31 cellular contexts compared by ENCODE assay signal in the genomic region with DNA sequence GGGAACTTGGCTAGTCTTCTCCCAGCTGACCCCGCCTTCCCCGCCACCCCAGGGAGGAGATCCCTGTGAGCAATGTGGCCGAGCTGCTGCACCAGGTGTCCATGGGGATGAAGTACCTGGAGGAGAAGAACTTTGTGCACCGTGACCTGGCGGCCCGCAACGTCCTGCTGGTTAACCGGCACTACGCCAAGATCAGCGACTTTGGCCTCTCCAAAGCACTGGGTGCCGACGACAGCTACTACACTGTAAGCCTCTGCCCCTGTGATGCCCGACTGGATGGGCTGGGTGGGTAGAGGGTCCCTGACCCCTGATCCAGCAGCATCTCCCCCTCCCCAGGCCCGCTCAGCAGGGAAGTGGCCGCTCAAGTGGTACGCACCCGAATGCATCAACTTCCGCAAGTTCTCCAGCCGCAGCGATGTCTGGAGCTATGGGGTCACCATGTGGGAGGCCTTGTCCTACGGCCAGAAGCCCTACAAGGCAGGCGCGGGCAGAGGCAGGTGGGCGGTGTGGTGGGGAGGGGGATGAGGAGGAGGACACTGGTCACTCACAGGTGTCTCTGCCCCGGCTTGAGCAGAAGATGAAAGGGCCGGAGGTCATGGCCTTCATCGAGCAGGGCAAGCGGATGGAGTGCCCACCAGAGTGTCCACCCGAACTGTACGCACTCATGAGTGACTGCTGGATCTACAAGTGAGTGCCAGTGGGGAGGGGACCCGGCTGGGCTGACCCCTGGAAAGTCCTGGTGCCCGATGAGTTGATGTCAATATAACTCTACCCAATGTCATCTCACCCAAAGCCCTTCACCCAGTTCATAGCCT. TPM values are rescaled to one million over a fixed set of nuclear protein-coding genes. Genes with fewer than 3 reads are reported as not detected.
DNase-seq lines count a peak whose midpoint lies in the region; ATAC-seq and TF ChIP-seq lines count a peak whose summit lies in the region.
"Had no signal": no experiment of that assay in that cellular context is flagged by ENCODE, and none has a peak within 500 bp of the region (broad histone marks: within the 10 kb centered on the region; RNA-seq: fewer than 3 reads in every experiment).

No MANE protein-coding gene starts in this region.

- H3K27ac Mint-ChIP-seq in CD8-positive, alpha-beta T cell: peak overlapping the region; percentile 55
- peak overlapping the region in 4 of 6 donors; percentile 68 to 82 (median 78) for H3K27ac Mint-ChIP-seq in immature natural killer cell
- H3K27ac Mint-ChIP-seq in progenitor cell of endocrine pancreas: peak overlapping the region; percentile 56
- H3K27ac Mint-ChIP-seq: activated naive CD4-positive, alpha-beta T cell treated with anti-CD3 and anti-CD28 coated beads, Interleukin-2, amount 10 ng/mL, durations not matched to agents 7 days and 5 days had no signal

- intact Hi-C loops in CD8-positive, alpha-beta T cell (cut with DNase I, micrococcal nuclease): no loop called here

- no peak for TF ChIP-seq CTCF in CD8-positive, alpha-beta T cell (IDR thresholded peaks at IDR 0.05)
- no peak for TF ChIP-seq CTCF in progenitor cell of endocrine pancreas (IDR thresholded peaks at IDR 0.05; ENCODE audit: unreplicated experiment)

- CTCF ChIA-PET in CD8-positive, alpha-beta T cell (lab: Charles Lee): interaction anchor here (0.7 to 1.8 kb wide), 2 partner anchors 28 to 39 kb away, joined by 3 to 8 read pairs; no protein-coding TSS in a partner anchor

- no peak overlapping the region for H3K27ac ChIP-seq in CD8-positive, alpha-beta T cell (ENCODE audit: low read depth, low read length)
- H3K27ac ChIP-seq: A549, breast epithelium, gastroesophageal sphincter, hepatocyte, neutrophil, Peyer's patch, suprapubic skin, WERI-Rb-1 had no signal

- ATAC-seq in CD8-positive, alpha-beta T cell: no peak
- ATAC-seq: A549; gastroesophageal sphincter; stimulated activated effector memory CD8-positive, alpha-beta T cell treated with anti-CD3 and anti-CD28 coated beads, Interleukin-12 subunit alpha, Interleukin-12 subunit beta, amount 100 ng/mL, for 72 hours had no signal

- H3K9me3 Mint-ChIP-seq in CD8-positive, alpha-beta T cell: no peaks in the 10 kb centered on the region
- H3K9me3 Mint-ChIP-seq in immature natural killer cell (no peaks in the 10 kb centered on the region), progenitor cell of endocrine pancreas (ENCODE audit: low read depth) (peaks cover 7% of the 10 kb centered on the region)
- H3K9me3 Mint-ChIP-seq: activated naive CD4-positive, alpha-beta T cell treated with anti-CD3 and anti-CD28 coated beads, Interleukin-2, amount 10 ng/mL, durations not matched to agents 7 days and 5 days; stimulated activated effector memory CD8-positive, alpha-beta T cell treated with anti-CD3 and anti-CD28 coated beads, Interleukin-12 subunit alpha, Interleukin-12 subunit beta, amount 100 ng/mL, for 72 hours had no signal

- H3K4me3 Mint-ChIP-seq in CD8-positive, alpha-beta T cell: no peak overlapping the region
- H3K4me3 Mint-ChIP-seq in immature natural killer cell: no peak overlapping the region
- H3K4me3 Mint-ChIP-seq in progenitor cell of endocrine pancreas (ENCODE audit: low read depth): no peak overlapping the region
- H3K4me3 Mint-ChIP-seq: activated naive CD4-positive, alpha-beta T cell treated with anti-CD3 and anti-CD28 coated beads, Interleukin-2, amount 10 ng/mL, durations not matched to agents 7 days and 5 days; stimulated activated effector memory CD8-positive, alpha-beta T cell treated with anti-CD3 and anti-CD28 coated beads, Interleukin-12 subunit alpha, Interleukin-12 subunit beta, amount 100 ng/mL, for 72 hours had no signal

- H3K27me3 ChIP-seq in CD8-positive, alpha-beta T cell (ENCODE audit: insufficient read depth, low read length): no peaks in the 10 kb centered on the region
- H3K27me3 ChIP-seq: gastroesophageal sphincter, hepatocyte, neutrophil, Peyer's patch, suprapubic skin had no signal

- peak; percentile 52 for DNase-seq in activated CD8-positive, alpha-beta memory T cell treated with anti-CD3 and anti-CD28 coated beads, Interleukin-2, amount 50 U/mL, for 48 hours
- no peak for DNase-seq in activated CD8-positive, alpha-beta memory T cell treated with anti-CD3 and anti-CD28 coated beads, Interleukin-2, amount 50 U/mL, for 4 hours
- DNase-seq in CD8-positive, alpha-beta T cell: no peak
- no peak for DNase-seq in immature natural killer cell
- DNase-seq in progenitor cell of endocrine pancreas (ENCODE audit: low spot score, unreplicated experiment): no peak
- DNase-seq in occipital lobe (lab: John Stamatoyannopoulos, UW): no peak
- DNase-seq in RKO (ENCODE audit: low spot score): no peak
- DNase-seq in activated CD4-positive, alpha-beta T cell treated with anti-CD3 and anti-CD28 coated beads for 4 hours: no peak
- DNase-seq: activated CD4-positive, alpha-beta T cell treated with anti-CD3 and anti-CD28 coated beads for 48 hours; activated naive CD4-positive, alpha-beta T cell treated with anti-CD3 and anti-CD28 coated beads, Interleukin-2, amount 10 ng/mL, durations not matched to agents 7 days and 5 days; amygdala; effector CD4-positive, alpha-beta T cell; EL; IMR-90; mesenchymal stem cell; MV-4-11; NCI-H146; NCI-H446 treated with DMSO at 0.1 percent for 48 hours; NCI-H82; stimulated activated CD4-positive, alpha-beta T cell treated with anti-CD3 and anti-CD28 coated beads, Interleukin-15, amount 100 ng/mL, for 24 hours; SW 1271; WERI-Rb-1 had no signal

- H3K27me3 Mint-ChIP-seq in CD8-positive, alpha-beta T cell (ENCODE audit: low read depth): no peaks in the 10 kb centered on the region
- H3K27me3 Mint-ChIP-seq in immature natural killer cell (ENCODE audit: low read depth in 3 of 3): peaks cover 8 to 30% (median 23%) of the 10 kb centered on the region in 3 donors
- no peaks in the 10 kb centered on the region for H3K27me3 Mint-ChIP-seq in progenitor cell of endocrine pancreas
- H3K27me3 Mint-ChIP-seq: activated naive CD4-positive, alpha-beta T cell treated with anti-CD3 and anti-CD28 coated beads, Interleukin-2, amount 10 ng/mL, durations not matched to agents 7 days and 5 days had no signal

- H3K4me1 Mint-ChIP-seq in CD8-positive, alpha-beta T cell (ENCODE audit: low read depth): peaks cover 39% of the 10 kb centered on the region
- peaks cover 59 to 64% of the 10 kb centered on the region in 2 donors for H3K4me1 Mint-ChIP-seq in immature natural killer cell
- peaks cover 7% of the 10 kb centered on the region for H3K4me1 Mint-ChIP-seq in progenitor cell of endocrine pancreas (ENCODE audit: low read depth)

- peaks cover 56% of the 10 kb centered on the region for H3K36me3 ChIP-seq in CD8-positive, alpha-beta T cell (ENCODE audit: insufficient read depth, low read length)
- H3K36me3 ChIP-seq: breast epithelium, gastroesophageal sphincter, neutrophil, Peyer's patch, suprapubic skin, WERI-Rb-1 had no signal

- POLR2A ChIA-PET in CD8-positive, alpha-beta T cell (lab: Charles Lee): interaction anchor here (0.6 to 1.7 kb wide), 2 partner anchors 19 to 24 kb away, joined by 3 to 4 read pairs; partner anchors contain the start of gene ZAP70

- no peak overlapping the region for H3K4me3 ChIP-seq in CD8-positive, alpha-beta T cell (ENCODE audit: low read depth, low read length)
- H3K4me3 ChIP-seq: A549, breast epithelium, gastroesophageal sphincter, hepatocyte, Peyer's patch, suprapubic skin had no signal

- H3K36me3 Mint-ChIP-seq in CD8-positive, alpha-beta T cell: peaks cover 83% of the 10 kb centered on the region
- H3K36me3 Mint-ChIP-seq in immature natural killer cell (peaks cover 30 to 50% (median 43%) of the 10 kb centered on the region in 3 donors), progenitor cell of endocrine pancreas (ENCODE audit: insufficient read depth) (peaks cover 4% of the 10 kb centered on the region)

- H3K4me1 ChIP-seq in CD8-positive, alpha-beta T cell (ENCODE audit: insufficient read depth, low read length): peaks cover 16% of the 10 kb centered on the region
- H3K4me1 ChIP-seq: A549, breast epithelium, gastroesophageal sphincter, Peyer's patch had no signal

- H3K9me3 ChIP-seq in CD8-positive, alpha-beta T cell (ENCODE audit: low read length): no peaks in the 10 kb centered on the region
- H3K9me3 ChIP-seq: A549, breast epithelium, gastroesophageal sphincter, neutrophil, Peyer's patch, suprapubic skin had no signal

RNA-seq across cellular contexts. Expression of gene ZAP70, which starts 24.3 kb away (rescaled TPM):
- total RNA-seq in CD8-positive, alpha-beta T cell: 100 to 1,000 TPM; 487 to 512 TPM
- 100 to 1,000 TPM; 219 to 329 (median 246) TPM for polyA plus RNA-seq in immature natural killer cell
- total RNA-seq in progenitor cell of endocrine pancreas: 2.6 and 3.8 TPM in 2 replicates
- total RNA-seq in occipital lobe: 1.1 TPM
- total RNA-seq: pulmonary artery endothelial cell had no signal

Comparison
In these comparisons a context has a peak if more than half of its experiments do, and no peak if none do; other contexts are left out.
1. RNA of gene ZAP70, which starts 24.3 kb away (total RNA-seq): 487 to 512 TPM in CD8-positive, alpha-beta T cell; 2.6 to 3.8 TPM in progenitor cell of endocrine pancreas and 1.1 TPM in occipital lobe (single experiment); every median in the first group is over 100 times any median in the second.
2. Peak in every context shown above with its lines, with median percentiles within 50 percentile points of each other: H3K27ac Mint-ChIP-seq.